ENCODE assay signal across 8 cellular contexts in the genomic region with DNA sequence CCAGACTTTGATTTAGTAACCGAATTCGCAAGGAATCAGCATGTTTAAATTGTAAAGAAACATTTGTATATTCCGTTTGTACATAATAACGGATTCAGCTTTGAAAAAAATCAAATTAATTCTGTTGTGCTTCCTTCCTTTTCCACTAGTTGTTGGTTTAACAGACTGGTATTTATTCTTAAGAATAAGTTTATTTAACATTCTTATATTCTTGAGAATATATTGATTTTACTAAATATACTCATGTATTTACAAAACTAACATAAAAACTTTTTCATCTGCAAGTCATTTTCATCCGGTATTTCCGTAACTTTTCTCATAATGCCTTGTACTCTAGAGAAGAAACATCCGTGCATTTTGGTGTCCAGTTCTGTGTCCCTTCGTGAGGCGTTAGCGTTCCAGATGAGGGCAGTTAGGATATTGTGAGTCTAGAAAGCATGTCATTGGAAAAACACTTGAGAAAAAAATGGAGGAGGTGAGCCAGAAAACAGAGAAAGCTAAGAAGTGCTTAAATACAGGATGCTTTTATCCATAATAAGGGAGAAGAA. TPM values are rescaled to one million over a fixed set of nuclear protein-coding genes. Genes with fewer than 3 reads are reported as not detected.
DNase-seq lines count a peak whose midpoint lies in the region; ATAC-seq and TF ChIP-seq lines count a peak whose summit lies in the region.

No MANE protein-coding gene starts in this region.

- TF ChIP-seq CTCF in cardiac fibroblast (IDR thresholded peaks at IDR 0.05; ENCODE audit: low read depth, low read length), result peak; percentile 0
- TF ChIP-seq CTCF in mesothelial cell of epicardium (IDR thresholded peaks at IDR 0.05; ENCODE audit: unreplicated experiment), result no peak

- peak overlapping the region; percentile 96 for H3K27ac ChIP-seq in BLaER1

- H3K36me3 Mint-ChIP-seq in mesothelial cell of epicardium, result no peaks in the 10 kb centered on the region

- peak overlapping the region; percentile 93 for H3K4me3 ChIP-seq in BLaER1
- H3K4me3 ChIP-seq in cardiac fibroblast (replicated peaks in 1 of 2; ENCODE audit: low read depth in 2 of 2, low read length in 2 of 2), result peak overlapping the region; percentile 91 to 92

- H3K4me1 Mint-ChIP-seq in mesothelial cell of epicardium, result peaks cover 42% of the 10 kb centered on the region

- peak overlapping the region; percentile 93 for H3K4me2 ChIP-seq in BLaER1

- H3K36me3 ChIP-seq in BLaER1, result peaks cover 26% of the 10 kb centered on the region

- peak overlapping the region; percentile 85 for H3K27ac Mint-ChIP-seq in mesothelial cell of epicardium

- H3K9me3 Mint-ChIP-seq in mesothelial cell of epicardium, result no peaks in the 10 kb centered on the region

- peaks cover 11% of the 10 kb centered on the region for H3K9me3 ChIP-seq in BLaER1

- H3K9ac ChIP-seq in BLaER1, result peak overlapping the region; percentile 93

- ATAC-seq in GM18520 (IDR thresholded peaks at IDR 0.05; ENCODE audit: unreplicated experiment), result no peak

- peak overlapping the region; percentile 90 for H3K4me3 Mint-ChIP-seq in mesothelial cell of epicardium

- no peaks in the 10 kb centered on the region for H3K27me3 Mint-ChIP-seq in mesothelial cell of epicardium (ENCODE audit: low read depth)

- H3K27me3 ChIP-seq in BLaER1, result no peaks in the 10 kb centered on the region

- H3K4me1 ChIP-seq in BLaER1, result peaks cover 51% of the 10 kb centered on the region

- peaks cover 60% of the 10 kb centered on the region for H4K20me1 ChIP-seq in BLaER1

- DNase-seq in LHCN-M2 (ENCODE audit: low read depth) (peak; percentile 41), cardiac fibroblast (ENCODE audit: low read depth in 2 of 2) (peak in 1 of 2 donors; percentile 45), mesothelial cell of epicardium (ENCODE audit: low spot score in 2 of 2, unreplicated experiment in 2 of 2) (no peak), islet precursor cell (no peak), NCI-H187 (lab: John Stamatoyannopoulos, UW) (no peak)
- no peak for DNase-seq in stimulated activated CD4-positive, alpha-beta T cell treated with anti-CD3 and anti-CD28 coated beads, Interleukin-12 subunit alpha, Interleukin-12 subunit beta, amount 100 ng/mL, for 4 hours

RNA-seq across cellular contexts. Expression of gene WRNIP1, which starts 1.6 kb away (rescaled TPM):
- total RNA-seq in LHCN-M2 (2014; rRNA removed) (66.4 and 75.0 TPM in 2 replicates), mesothelial cell of epicardium (36.4 to 41.3 TPM (median 40.8 TPM) in 3 replicates)
- polyA plus RNA-seq in LHCN-M2 (2012), result 26.8 TPM

RNA-seq across cellular contexts. Expression of gene MYLK4, which starts 16.1 kb away (rescaled TPM):
- total RNA-seq in LHCN-M2 (2014; rRNA removed) (0.26 and 0.40 TPM in 2 replicates), mesothelial cell of epicardium (0.86 to 0.97 TPM (median 0.89 TPM) in 3 replicates)
- polyA plus RNA-seq in LHCN-M2 (2012), result 0.10 TPM
